Comparison of ENCODE assay signal across 8 cellular contexts in genomic region chr1:33181906-33182305, GRCh38. TPM values are rescaled to one million over a fixed set of nuclear protein-coding genes. Genes with fewer than 3 reads are reported as not detected.
DNase-seq lines count a peak whose midpoint lies in the region; ATAC-seq and TF ChIP-seq lines count a peak whose summit lies in the region.

TSS of gene TRIM62 (minus strand) at chr1:33182043. CDS start at chr1:33181432, 611 bp downstream.

- in situ Hi-C loops in T47D (cut with HindIII; ENCODE audit: low pct_unique_long_range_greater_than_20kb, low sequenced_read_pairs), result no loop called here

- WGBS in smooth muscle cell (ENCODE audit: low lambda C conversion rate), result 3% methylated on average over 7 of the region's 35 CpGs

- TF ChIP-seq CTCF in VCaP (conservative IDR thresholded peaks at IDR 0.05) (no peak), smooth muscle cell (IDR thresholded peaks at IDR 0.05; ENCODE audit: borderline replicate concordance, insufficient read depth, poor library complexity, severe bottlenecking) (no peak)

- no peaks in the 10 kb centered on the region for H3K9me3 ChIP-seq in smooth muscle cell (replicated peaks; ENCODE audit: low read depth)

- no peaks in the 10 kb centered on the region for H4K20me1 ChIP-seq in smooth muscle cell (ENCODE audit: low read depth)

- H3K4me2 ChIP-seq in smooth muscle cell, result peak within 1 kb of the TSS; percentile 94

- H3K4me1 ChIP-seq in smooth muscle cell (ENCODE audit: low read depth), result peaks cover 5% of the 10 kb centered on the region

- H3K79me2 ChIP-seq in smooth muscle cell (ENCODE audit: low read depth), result no peaks in the 10 kb centered on the region

- no peaks in the 10 kb centered on the region for H3K27me3 ChIP-seq in smooth muscle cell (ENCODE audit: low read depth)

- H3F3A ChIP-seq in smooth muscle cell (ENCODE audit: low read depth), result no peaks in the 10 kb centered on the region

- H3K27ac ChIP-seq in VCaP (peak within 1 kb of the TSS; percentile 40), smooth muscle cell (ENCODE audit: low read depth) (no peak within 1 kb of the TSS)

- no peak within 1 kb of the TSS for H3K9ac ChIP-seq in smooth muscle cell (ENCODE audit: low read depth)

- H3K4me3 ChIP-seq in smooth muscle cell, result peak within 1 kb of the TSS; percentile 78

- ATAC-seq in HG02943 (IDR thresholded peaks at IDR 0.05; ENCODE audit: low read depth, unreplicated experiment), result peak; percentile 27
- ATAC-seq in GM18861 (IDR thresholded peaks at IDR 0.05; ENCODE audit: unreplicated experiment), result no peak

- H2AFZ ChIP-seq in smooth muscle cell (ENCODE audit: low read depth), result peak within 1 kb of the TSS; percentile 90

- H3K36me3 ChIP-seq in smooth muscle cell (ENCODE audit: low read depth), result no peaks in the 10 kb centered on the region

- peak; percentile 64 for DNase-seq in GDM1 (lab: John Stamatoyannopoulos, UW)
- peak; percentile 91 for DNase-seq in NCI-H2107 (lab: John Stamatoyannopoulos, UW)
- peak; percentile 72 to 87 for DNase-seq in T47D (ENCODE audit: low read depth in 1 of 2, low spot score in 1 of 2)
- DNase-seq in iPS-NIHi7 (ENCODE audit: extremely low spot score), result peak; percentile 95
- peak; percentile 65 for DNase-seq in smooth muscle cell (lab: John Stamatoyannopoulos, UW; ENCODE audit: unreplicated experiment)

RNA-seq across cellular contexts. Expression of gene TRIM62, which starts in this region (rescaled TPM):
- 1.3 TPM in 2 replicates for total RNA-seq in smooth muscle cell
- 3.6 and 3.9 TPM in 2 replicates for polyA plus RNA-seq in smooth muscle cell
